In the genomic region with DNA sequence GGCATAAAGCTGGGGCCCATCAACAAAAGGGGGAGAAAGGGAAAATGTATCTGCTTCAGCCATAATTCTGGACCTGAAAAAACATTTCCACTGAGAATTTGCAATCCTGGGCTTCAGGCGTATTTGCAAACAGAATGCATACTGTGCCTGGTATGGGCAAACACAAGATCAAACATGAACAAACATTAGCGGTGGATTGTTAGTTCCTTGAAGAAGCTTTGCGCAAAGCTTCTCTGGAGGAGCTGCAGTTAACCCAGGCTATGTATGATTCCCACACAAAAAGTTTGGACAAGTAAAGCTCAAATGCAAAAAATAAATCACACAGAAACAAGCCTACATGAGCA, we compare ENCODE assay signal across 19 cellular contexts.
"Had no signal": no experiment of that assay in that cellular context is flagged by ENCODE, and none has a peak within 500 bp of the region (broad histone marks: within the 10 kb centered on the region; RNA-seq: fewer than 3 reads in every experiment).

No MANE protein-coding gene starts in this region.

- H3K4me3 Mint-ChIP-seq: activated CD4-positive, alpha-beta T cell treated with anti-CD3 and anti-CD28 coated beads, Interleukin-2, amount 10 ng/mL, durations not matched to agents 24 days and 14 days; activated CD8-positive, alpha-beta T cell treated with anti-CD3 and anti-CD28 coated beads, Interleukin-2, amount 10 ng/mL, durations not matched to agents 7 days and 5 days; activated naive CD8-positive, alpha-beta T cell treated with anti-CD3 and anti-CD28 coated beads, Interleukin-2, amount 10 ng/mL, durations not matched to agents 7 days and 5 days; activated T-helper 1 cell treated with anti-CD3 and anti-CD28 coated beads, Interleukin-12 subunit alpha, Interleukin-12 subunit beta, Interleukin-2, Interleukin-4 antibody, amounts not matched to agents 30 ng/mL and 10 ng/mL and 1 ng/mL, durations not matched to agents 14 hours and 24 hours and 36 hours; brain; dendritic cell treated with granulocyte-macrophage colony-stimulating factor and Interleukin-4, amounts not matched to agents 40 ng/mL and 50 ng/mL, for 4 days; effector memory CD8-positive, alpha-beta T cell; naive thymus-derived CD4-positive, alpha-beta T cell; stimulated activated memory B cell treated with anti-CD40 and anti-IgM and Interleukin-4, amounts not matched to agents 10 μg/mL and 1 μg/mL and 100 μg/mL, for 72 hours had no signal

- H3K36me3 ChIP-seq: gastrocnemius medialis, heart left ventricle, pancreas, tibial artery had no signal

- H3K27me3 Mint-ChIP-seq: dendritic cell treated with granulocyte-macrophage colony-stimulating factor and Interleukin-4, amounts not matched to agents 40 ng/mL and 50 ng/mL, for 4 days; stimulated activated memory B cell treated with anti-CD40 and anti-IgM and Interleukin-4, amounts not matched to agents 10 μg/mL and 1 μg/mL and 100 μg/mL, for 72 hours had no signal

- H3K9me3 Mint-ChIP-seq: activated CD4-positive, alpha-beta T cell treated with anti-CD3 and anti-CD28 coated beads, Interleukin-2, amount 10 ng/mL, durations not matched to agents 24 days and 14 days; activated naive CD8-positive, alpha-beta T cell treated with anti-CD3 and anti-CD28 coated beads, Interleukin-2, amount 10 ng/mL, durations not matched to agents 7 days and 5 days; activated T-helper 1 cell treated with anti-CD3 and anti-CD28 coated beads, Interleukin-12 subunit alpha, Interleukin-12 subunit beta, Interleukin-2, Interleukin-4 antibody, amounts not matched to agents 30 ng/mL and 10 ng/mL and 1 ng/mL, durations not matched to agents 14 hours and 24 hours and 36 hours; brain; dendritic cell treated with granulocyte-macrophage colony-stimulating factor and Interleukin-4, amounts not matched to agents 40 ng/mL and 50 ng/mL, for 4 days; effector memory CD8-positive, alpha-beta T cell; naive thymus-derived CD4-positive, alpha-beta T cell; stimulated activated memory B cell treated with anti-CD40 and anti-IgM and Interleukin-4, amounts not matched to agents 10 μg/mL and 1 μg/mL and 100 μg/mL, for 72 hours had no signal

- H3K9me3 ChIP-seq: gastrocnemius medialis, heart left ventricle, pancreas, tibial artery had no signal

- DNase-seq: activated CD4-positive, alpha-beta T cell treated with anti-CD3 and anti-CD28 coated beads, Interleukin-2, amount 10 ng/mL, durations not matched to agents 24 days and 14 days; activated CD4-positive, CD25-positive, alpha-beta regulatory T cell; activated CD8-positive, alpha-beta memory T cell treated with anti-CD3 and anti-CD28 coated beads, Interleukin-2, amount 50 U/mL, for 48 hours; activated CD8-positive, alpha-beta T cell treated with anti-CD3 and anti-CD28 coated beads, Interleukin-2, amount 10 ng/mL, durations not matched to agents 7 days and 5 days; activated naive CD4-positive, alpha-beta T cell; activated naive CD8-positive, alpha-beta T cell treated with anti-CD3 and anti-CD28 coated beads, Interleukin-2, amount 10 ng/mL, durations not matched to agents 7 days and 5 days; effector memory CD8-positive, alpha-beta T cell; gastrocnemius medialis; heart left ventricle; mammary epithelial cell; naive thymus-derived CD4-positive, alpha-beta T cell; pancreas; stimulated activated CD4-positive, alpha-beta T cell treated with anti-CD3 and anti-CD28 coated beads, Interleukin-2, amount 100 ng/mL, for 48 hours; tibial artery had no signal

- H3K27me3 ChIP-seq: gastrocnemius medialis, heart left ventricle, pancreas had no signal

- H3K4me3 ChIP-seq: gastrocnemius medialis, heart left ventricle, pancreas, tibial artery had no signal

- H3K27ac Mint-ChIP-seq: activated CD4-positive, alpha-beta T cell treated with anti-CD3 and anti-CD28 coated beads, Interleukin-2, amount 10 ng/mL, durations not matched to agents 24 days and 14 days; activated CD8-positive, alpha-beta T cell treated with anti-CD3 and anti-CD28 coated beads, Interleukin-2, amount 10 ng/mL, durations not matched to agents 7 days and 5 days; activated naive CD8-positive, alpha-beta T cell treated with anti-CD3 and anti-CD28 coated beads, Interleukin-2, amount 10 ng/mL, durations not matched to agents 7 days and 5 days; activated T-helper 1 cell treated with anti-CD3 and anti-CD28 coated beads, Interleukin-12 subunit alpha, Interleukin-12 subunit beta, Interleukin-2, Interleukin-4 antibody, amounts not matched to agents 30 ng/mL and 10 ng/mL and 1 ng/mL, durations not matched to agents 14 hours and 24 hours and 36 hours; dendritic cell treated with granulocyte-macrophage colony-stimulating factor and Interleukin-4, amounts not matched to agents 40 ng/mL and 50 ng/mL, for 4 days; effector memory CD8-positive, alpha-beta T cell; naive thymus-derived CD4-positive, alpha-beta T cell; stimulated activated memory B cell treated with anti-CD40 and anti-IgM and Interleukin-4, amounts not matched to agents 10 μg/mL and 1 μg/mL and 100 μg/mL, for 72 hours had no signal

- ATAC-seq: activated CD8-positive, alpha-beta T cell treated with anti-CD3 and anti-CD28 coated beads, Interleukin-2, amount 10 ng/mL, durations not matched to agents 7 days and 5 days; effector memory CD8-positive, alpha-beta T cell; gastrocnemius medialis; heart left ventricle; left lobe of liver; naive thymus-derived CD4-positive, alpha-beta T cell; stimulated activated memory B cell treated with anti-CD40 and anti-IgM and Interleukin-4, amounts not matched to agents 10 μg/mL and 1 μg/mL and 100 μg/mL, for 72 hours had no signal

- H3K36me3 Mint-ChIP-seq: activated naive CD8-positive, alpha-beta T cell treated with anti-CD3 and anti-CD28 coated beads, Interleukin-2, amount 10 ng/mL, durations not matched to agents 7 days and 5 days; brain; naive thymus-derived CD4-positive, alpha-beta T cell; stimulated activated memory B cell treated with anti-CD40 and anti-IgM and Interleukin-4, amounts not matched to agents 10 μg/mL and 1 μg/mL and 100 μg/mL, for 72 hours had no signal

- H3K27ac ChIP-seq: gastrocnemius medialis, heart left ventricle, pancreas, tibial artery had no signal

- H3K4me1 ChIP-seq: gastrocnemius medialis, pancreas, tibial artery had no signal
